Comparison of ENCODE assay signal across 21 cellular contexts in the genomic region with DNA sequence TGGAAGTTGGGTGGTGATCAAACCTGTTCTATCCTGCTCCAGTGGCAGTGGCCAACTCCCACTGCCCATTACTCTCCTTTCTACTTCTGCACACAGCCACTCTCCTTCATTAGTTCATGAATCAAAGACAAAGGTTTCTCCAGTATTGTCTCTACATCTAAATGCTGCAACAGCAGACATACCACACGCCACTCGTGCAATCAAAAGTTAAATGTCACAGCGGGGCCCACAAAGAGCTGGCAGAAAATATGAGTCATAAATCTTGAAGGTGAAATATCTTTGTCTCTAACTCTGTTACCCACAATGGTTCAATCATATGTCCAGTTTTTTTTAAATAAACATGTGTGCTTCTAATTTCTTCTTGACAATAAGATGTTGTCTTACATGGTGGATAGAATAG. TPM values are rescaled to one million over a fixed set of nuclear protein-coding genes. Genes with fewer than 3 reads are reported as not detected.
DNase-seq lines count a peak whose midpoint lies in the region; ATAC-seq and FAIRE-seq lines count a peak whose summit lies in the region.
"Had no signal": no experiment of that assay in that cellular context is flagged by ENCODE, and none has a peak within 500 bp of the region (broad histone marks: within the 10 kb centered on the region; RNA-seq: fewer than 3 reads in every experiment).

No MANE protein-coding gene starts in this region.

- no peaks in the 10 kb centered on the region for H3K9me3 ChIP-seq in CD4-positive, alpha-beta memory T cell (ENCODE audit: control insufficient read depth in 1 of 2, low read length in 2 of 2)
- H3K9me3 ChIP-seq: Caco-2, SJCRH30 had no signal

- CTCF ChIA-PET in CD4-positive, alpha-beta memory T cell (lab: Charles Lee; ENCODE audit: partially characterized antibody) = no interaction called here

- no peaks in the 10 kb centered on the region for H3K36me3 Mint-ChIP-seq in stimulated activated naive CD8-positive, alpha-beta T cell treated with anti-CD3 and anti-CD28 coated beads, Interleukin-15, Interleukin-2, amounts not matched to agents 100 ng/mL and 50 ng/mL, for 24 hours (ENCODE audit: low read depth)
- no peaks in the 10 kb centered on the region for H3K36me3 Mint-ChIP-seq in CD4-positive, alpha-beta memory T cell

- H3K9me3 Mint-ChIP-seq in stimulated activated naive CD8-positive, alpha-beta T cell treated with anti-CD3 and anti-CD28 coated beads, Interleukin-15, Interleukin-2, amounts not matched to agents 100 ng/mL and 50 ng/mL, for 24 hours = no peaks in the 10 kb centered on the region
- H3K9me3 Mint-ChIP-seq in CD4-positive, alpha-beta memory T cell = peaks cover 0 to 5% (median 3%) of the 10 kb centered on the region in 8 donors
- H3K9me3 Mint-ChIP-seq: T-helper 1 cell treated with Interleukin-12 subunit alpha and Interleukin-12 subunit beta and Interleukin-4 antibody, amounts not matched to agents 30 μg/mL and 1 μg/mL, for 36 hours had no signal

- no peak overlapping the region for H3K4me3 Mint-ChIP-seq in stimulated activated naive CD8-positive, alpha-beta T cell treated with anti-CD3 and anti-CD28 coated beads, Interleukin-15, Interleukin-2, amounts not matched to agents 100 ng/mL and 50 ng/mL, for 24 hours
- H3K4me3 Mint-ChIP-seq in CD4-positive, alpha-beta memory T cell = no peak overlapping the region
- H3K4me3 Mint-ChIP-seq: T-helper 1 cell treated with Interleukin-12 subunit alpha and Interleukin-12 subunit beta and Interleukin-4 antibody, amounts not matched to agents 30 μg/mL and 1 μg/mL, for 36 hours had no signal

- H3K27me3 ChIP-seq in CD4-positive, alpha-beta memory T cell (ENCODE audit: insufficient read depth, low read length) = no peaks in the 10 kb centered on the region
- H3K27me3 ChIP-seq: SJCRH30 had no signal

- peaks cover 3% of the 10 kb centered on the region for H3K4me1 Mint-ChIP-seq in stimulated activated naive CD8-positive, alpha-beta T cell treated with anti-CD3 and anti-CD28 coated beads, Interleukin-15, Interleukin-2, amounts not matched to agents 100 ng/mL and 50 ng/mL, for 24 hours (ENCODE audit: low read depth)
- no peaks in the 10 kb centered on the region for H3K4me1 Mint-ChIP-seq in CD4-positive, alpha-beta memory T cell

- ATAC-seq in stimulated activated naive CD8-positive, alpha-beta T cell treated with anti-CD3 and anti-CD28 coated beads, Interleukin-15, Interleukin-2, amounts not matched to agents 100 U/mL and 50 U/mL, for 24 hours = no peak
- no peak for ATAC-seq in HG03520 (IDR thresholded peaks at IDR 0.05; ENCODE audit: unreplicated experiment)

- FAIRE-seq in urothelium cell line (lab: Jason Lieb, UNC) = no peak

- peaks cover 33% of the 10 kb centered on the region for H3K27me3 Mint-ChIP-seq in stimulated activated naive CD8-positive, alpha-beta T cell treated with anti-CD3 and anti-CD28 coated beads, Interleukin-15, Interleukin-2, amounts not matched to agents 100 ng/mL and 50 ng/mL, for 24 hours
- peaks cover 21 to 24% of the 10 kb centered on the region in 2 donors for H3K27me3 Mint-ChIP-seq in CD4-positive, alpha-beta memory T cell

- POLR2A ChIA-PET in CD4-positive, alpha-beta memory T cell (lab: Charles Lee; ENCODE audit: partially characterized antibody) = no interaction called here

- H3K36me3 ChIP-seq in CD4-positive, alpha-beta memory T cell (ENCODE audit: insufficient read depth, low read length) = no peaks in the 10 kb centered on the region
- H3K36me3 ChIP-seq: SJCRH30 had no signal

- H3K4me1 ChIP-seq in CD4-positive, alpha-beta memory T cell (ENCODE audit: insufficient read depth, low read length) = no peaks in the 10 kb centered on the region

- H3K27ac ChIP-seq in CD4-positive, alpha-beta memory T cell (ENCODE audit: low read depth, low read length) = no peak overlapping the region
- H3K27ac ChIP-seq: HL-60, RWPE1, SJCRH30 had no signal

- H3K4me3 ChIP-seq in CD4-positive, alpha-beta memory T cell (ENCODE audit: low read length in 2 of 2) = no peak overlapping the region
- H3K4me3 ChIP-seq: SJCRH30 had no signal

- intact Hi-C loops in CD4-positive, alpha-beta memory T cell (cut with micrococcal nuclease) = no loop called here

- no peak for DNase-seq in stimulated activated naive CD8-positive, alpha-beta T cell treated with anti-CD3 and anti-CD28 coated beads, Interleukin-15, Interleukin-2, amounts not matched to agents 100 U/mL and 50 U/mL, for 24 hours
- DNase-seq in LHCN-M2 (ENCODE audit: low read depth) (peak; percentile 31), astrocyte of the hippocampus (ENCODE audit: low read depth, low spot score) (peak; percentile 11), urothelium cell line (ENCODE audit: low spot score) (peak; percentile 27), AML-193 (lab: John Stamatoyannopoulos, UW) (no peak)
- DNase-seq in CD4-positive, alpha-beta memory T cell = no peak
- DNase-seq: Caco-2, MV-4-11, NCI-H1417, NCI-H187, NCI-H2107, NCI-H2227 treated with DMSO at 0.1 percent for 48 hours, NCI-H510A treated with DMSO at 0.1 percent for 48 hours, NCI-H82, SJCRH30 had no signal

- peak overlapping the region; percentile 56 for H3K27ac Mint-ChIP-seq in stimulated activated naive CD8-positive, alpha-beta T cell treated with anti-CD3 and anti-CD28 coated beads, Interleukin-15, Interleukin-2, amounts not matched to agents 100 ng/mL and 50 ng/mL, for 24 hours
- no peak overlapping the region for H3K27ac Mint-ChIP-seq in CD4-positive, alpha-beta memory T cell
- H3K27ac Mint-ChIP-seq: T-helper 1 cell treated with Interleukin-12 subunit alpha and Interleukin-12 subunit beta and Interleukin-4 antibody, amounts not matched to agents 30 μg/mL and 1 μg/mL, for 36 hours had no signal

RNA-seq across cellular contexts. Expression of gene APCS, which starts 13.3 kb away (rescaled TPM):
- not detected in 2 replicates for total RNA-seq in LHCN-M2 (2014; rRNA removed)
- not detected for polyA plus RNA-seq in LHCN-M2 (2012)
- not detected for total RNA-seq in CD4-positive, alpha-beta memory T cell
- polyA plus RNA-seq in CD4-positive, alpha-beta memory T cell = not detected
- total RNA-seq: Caco-2, H4, SJCRH30 had no signal

Comparison
In these comparisons a context has a peak if more than half of its experiments do, and no peak if none do; other contexts are left out.
1. DNase-seq: peak in LHCN-M2 (single experiment), astrocyte of the hippocampus (single experiment) and urothelium cell line (single experiment); none in stimulated activated naive CD8-positive, alpha-beta T cell treated with anti-CD3 and anti-CD28 coated beads, Interleukin-15, Interleukin-2, amounts not matched to agents 100 U/mL and 50 U/mL, for 24 hours (single experiment), AML-193 (0 of 2) and CD4-positive, alpha-beta memory T cell (0 of 5).